Comparison of ENCODE assay signal across 28 cellular contexts in genomic region chr14:91685600-91685999, GRCh38. TPM values are rescaled to one million over a fixed set of nuclear protein-coding genes. Genes with fewer than 3 reads are reported as not detected.
"Had no signal": no experiment of that assay in that cellular context is flagged by ENCODE, and none has a peak within 500 bp of the region (broad histone marks: within the 10 kb centered on the region; RNA-seq: fewer than 3 reads in every experiment).

No MANE protein-coding gene starts in this region.

- H2AFZ ChIP-seq: PC-9 had no signal

- H3K36me3 Mint-ChIP-seq: IgD-negative memory B cell had no signal

- H3K36me3 ChIP-seq: Peyer's patch, SJCRH30 had no signal

- H3K27me3 ChIP-seq: Peyer's patch, SJCRH30 had no signal

- H3K4me3 Mint-ChIP-seq: IgD-negative memory B cell had no signal

- FAIRE-seq: HTR-8/SVneo, K562 had no signal

- H3K4me2 ChIP-seq: KMS-11, PC-9 had no signal

- H3K9me3 ChIP-seq: SJCRH30 had no signal

- H3K27ac Mint-ChIP-seq: IgD-negative memory B cell had no signal

- ATAC-seq: K562, Right ventricle myocardium inferior, SK-N-SH treated with all-trans-retinoic acid at 6 μM for 48 hours had no signal

- H3K4me3 ChIP-seq: K562, PC-9, Peyer's patch, SJCRH30 had no signal

- H3K9ac ChIP-seq: KMS-11 had no signal

- H3K27me3 Mint-ChIP-seq: IgD-negative memory B cell had no signal

- H3K4me1 ChIP-seq: Peyer's patch, SJCRH30 had no signal

- H3K4me1 Mint-ChIP-seq: IgD-negative memory B cell had no signal

- DNase-seq: Kasumi-1, MM.1S, NCI-H1092 treated with DMSO at 0.1 percent for 48 hours, NCI-H1436, NCI-H187, NCI-H2029, NCI-H2081 treated with DMSO at 0.1 percent for 48 hours, NCI-H2171, NCI-H226, NCI-H446, NCI-H510A, NCI-H524 treated with DMSO at 0.1 percent for 48 hours, NCI-H69, NCI-H774, PC-9, Peyer's patch, SHP77 treated with DMSO at 0.1 percent for 48 hours, SJCRH30 had no signal

- H3K27ac ChIP-seq: HL-60, KMS-11, PC-9, Peyer's patch, SJCRH30 had no signal

RNA-seq across cellular contexts. Expression of gene CATSPERB, which starts 46.3 kb away (rescaled TPM):
- total RNA-seq: M059J, OCI-LY7, PC-9, RPMI7951, SJCRH30 had no signal
